ENCODE assay signal across 15 cellular contexts in the genomic region with DNA sequence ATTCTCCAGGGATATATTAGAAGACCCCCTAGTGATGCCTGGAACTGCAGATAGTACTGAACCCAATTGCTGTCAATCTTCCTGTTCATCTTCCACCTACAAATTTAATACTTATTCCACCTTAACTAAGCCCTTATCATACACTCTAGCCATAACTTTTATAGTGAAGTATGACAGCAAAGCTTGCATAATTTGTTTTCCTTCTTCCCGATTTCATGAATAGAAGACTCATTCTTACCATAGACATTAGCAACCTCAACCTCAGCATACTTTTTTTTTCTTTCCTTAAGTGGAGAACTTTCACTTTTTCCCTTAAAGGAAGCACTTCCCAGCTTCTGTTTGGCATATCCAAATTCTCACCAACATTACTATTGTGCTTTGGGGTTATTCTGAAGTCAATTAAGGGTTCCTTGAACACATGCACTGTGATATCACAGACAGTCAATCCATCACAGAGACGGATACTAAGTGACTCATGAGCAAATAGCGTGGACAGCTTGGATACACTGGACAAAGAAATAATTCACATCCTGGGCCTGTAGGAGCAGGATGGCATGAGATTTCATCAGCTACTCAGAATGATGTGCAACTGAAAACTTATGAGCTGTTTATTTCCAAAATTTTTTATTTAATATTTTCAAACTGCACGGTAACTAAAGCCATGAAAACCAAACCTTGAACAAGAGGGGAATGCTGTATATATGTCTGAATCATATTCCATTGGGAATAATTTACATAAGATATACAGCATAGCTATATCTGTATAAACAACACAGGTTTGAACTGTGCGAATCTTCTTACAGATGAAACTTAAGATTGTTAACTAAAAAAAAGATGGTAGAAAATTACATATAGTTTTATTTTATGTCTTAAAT.
DNase-seq lines count a peak whose midpoint lies in the region; ATAC-seq and TF ChIP-seq lines count a peak whose summit lies in the region.
"Had no signal": no experiment of that assay in that cellular context is flagged by ENCODE, and none has a peak within 500 bp of the region (broad histone marks: within the 10 kb centered on the region; RNA-seq: fewer than 3 reads in every experiment).

No MANE protein-coding gene starts in this region.

- ATAC-seq in HCT116: peak; percentile 92
- ATAC-seq: activated CD8-positive, alpha-beta memory T cell treated with anti-CD3 and anti-CD28 coated beads, Interleukin-2, amount 10 ng/mL, durations not matched to agents 7 days and 5 days had no signal

- H3K9me2 ChIP-seq in HCT116 (ENCODE audit: insufficient read depth): no peaks in the 10 kb centered on the region

- H3K27me3 ChIP-seq in HCT116 (ENCODE audit: insufficient read depth, low read length): no peaks in the 10 kb centered on the region
- H3K27me3 ChIP-seq: upper lobe of left lung had no signal

- no peak; the same call in 1 of the 2 replicates for TF ChIP-seq RAD21 in HCT116 (IDR thresholded peaks at IDR 0.05; ENCODE audit: low read depth)

- peak overlapping the region; percentile 29 for H3K4me2 ChIP-seq in HCT116 (ENCODE audit: low read length)

- CTCF ChIA-PET in HCT116 (lab: Charles Lee): no interaction called here

- H3K4me3 ChIP-seq in HCT116 (replicated peaks in 1 of 2; ENCODE audit: low read depth in 1 of 2, low read length in 2 of 2) (no peak overlapping the region), foreskin fibroblast (ENCODE audit: low read depth in 1 of 2, low read length in 2 of 2) (no peak overlapping the region)
- H3K4me3 ChIP-seq: upper lobe of left lung had no signal

- H3K9me3 ChIP-seq in HCT116 (ENCODE audit: control insufficient read depth in 1 of 2, insufficient read depth in 1 of 2, low read depth in 1 of 2, low read length in 2 of 2): no peaks in the 10 kb centered on the region
- H3K9me3 ChIP-seq: upper lobe of left lung had no signal

- in situ Hi-C loops in ACHN (cut with HindIII; ENCODE audit: low pct_ligation_motif_present, low pct_unique_long_range_greater_than_20kb, low sequenced_read_pairs): no loop called here

- no peak overlapping the region for H2AFZ ChIP-seq in HCT116 (ENCODE audit: low read depth, low read length, poor library complexity, severe bottlenecking)

- RAD21 ChIA-PET in HCT116 (lab: Charles Lee; ENCODE audit: low non-redundant PET in 1 of 2, low total read pairs in 2 of 2, uncharacterized antibody in 2 of 2, unreplicated experiment in 2 of 2): interaction anchor here (0.6 to 1.3 kb wide), 2 partner anchors 42 to 438 kb away, joined by 3 read pairs; no protein-coding TSS in a partner anchor

- H3K36me3 ChIP-seq in HCT116 (ENCODE audit: control insufficient read depth in 1 of 2, insufficient read depth in 2 of 2, low read length in 2 of 2): no peaks in the 10 kb centered on the region
- H3K36me3 ChIP-seq: upper lobe of left lung had no signal

- POLR2A ChIA-PET in HCT116 (lab: Charles Lee): interaction anchor here (0.6 to 1.8 kb wide), 10 partner anchors 10 to 954 kb away, joined by 3 to 6 read pairs (median 4); a partner anchor contains a TSS

- TF ChIP-seq CTCF in HCT116 (IDR thresholded peaks at IDR 0.05 in 2 of 3, conservative IDR thresholded peaks at IDR 0.05 in 1 of 3; ENCODE audit: borderline replicate concordance in 1 of 3, insufficient read depth in 1 of 3, low read depth in 2 of 3, low read length in 2 of 3) (no peak), foreskin fibroblast (IDR thresholded peaks at IDR 0.05; ENCODE audit: low read depth, low read length) (no peak)

- peaks cover 13 to 31% of the 10 kb centered on the region in 2 experiments; a peak in 3 of 4 replicates for H3K4me1 ChIP-seq in HCT116 (ENCODE audit: control insufficient read depth in 1 of 2, insufficient read depth in 2 of 2, low read length in 2 of 2)
- H3K4me1 ChIP-seq: upper lobe of left lung had no signal

- no peak for TF ChIP-seq POLR2A in HCT116 (IDR thresholded peaks at IDR 0.05; ENCODE audit: borderline replicate concordance, extremely low read depth, insufficient read depth, insufficient read length)

- BruUV-seq in HCT116 (replicated peaks; lab: Mats Ljungman, UMichigan): TSS peak; percentile 98

- intact Hi-C loops in HCT116 (cut with micrococcal nuclease): loop anchor here (2.0 kb wide), 1 partner anchor 42 kb away; no protein-coding TSS in a partner anchor

- H4K20me1 ChIP-seq in HCT116 (ENCODE audit: insufficient read depth): no peaks in the 10 kb centered on the region

- peak overlapping the region; percentile 46; the same call in 1 of the 2 replicates for H3K27ac ChIP-seq in HCT116 (ENCODE audit: low read depth, low read length)
- H3K27ac ChIP-seq: upper lobe of left lung had no signal

- no peak overlapping the region for H3K9ac ChIP-seq in HCT116 (ENCODE audit: low read length)

- DNase-seq in ACHN: peak; percentile 73
- peak; percentile 87 for DNase-seq in HCT116 (ENCODE audit: low read depth, low spot score)
- peak; percentile 63 for DNase-seq in SW480 (ENCODE audit: low spot score)
- peak; percentile 14 for DNase-seq in foreskin fibroblast
- no peak for DNase-seq in D341Med (ENCODE audit: low spot score)
- DNase-seq in NCI-H524 (lab: John Stamatoyannopoulos, UW): no peak
- DNase-seq in occipital lobe (lab: John Stamatoyannopoulos, UW): no peak
- no peak for DNase-seq in SK-N-DZ (ENCODE audit: low spot score)
- DNase-seq: activated CD8-positive, alpha-beta memory T cell treated with anti-CD3 and anti-CD28 coated beads, Interleukin-2, amount 10 ng/mL, durations not matched to agents 7 days and 5 days; activated naive CD8-positive, alpha-beta T cell treated with anti-CD3 and anti-CD28 coated beads, Interleukin-2, amount 10 ng/mL, durations not matched to agents 7 days and 5 days; GDM1; hypothalamus; nucleus accumbens; Right ventricle myocardium superior; upper lobe of left lung had no signal

- H3K79me2 ChIP-seq in HCT116 (ENCODE audit: insufficient read depth, low read length): peaks cover 4% of the 10 kb centered on the region

TF ChIP-seq in HCT116, 20 proteins besides CTCF, POLR2A, EP300 and RAD21 (continues in another document):
- TF ChIP-seq EZH2 (IDR thresholded peaks at IDR 0.05) (no peak), SRF (IDR thresholded peaks at IDR 0.05; ENCODE audit: low read depth) (peak; percentile 47), SP1 (IDR thresholded peaks at IDR 0.05; ENCODE audit: low read depth) (peak; percentile 81), CBX3 (IDR thresholded peaks at IDR 0.05; ENCODE audit: low read depth) (peak; percentile 86; the same call in 1 of the 2 replicates), ELF1 (IDR thresholded peaks at IDR 0.05; ENCODE audit: borderline replicate concordance, low read depth) (no peak), ZNF274 (IDR thresholded peaks at IDR 0.05; ENCODE audit: low read depth, low read length) (no peak), FOSL1 (IDR thresholded peaks at IDR 0.05; ENCODE audit: low read depth) (peak; percentile 66; the same call in 1 of the 2 replicates), EZH2phosphoT487 (IDR thresholded peaks at IDR 0.05; ENCODE audit: borderline replicate concordance) (no peak), JUND (IDR thresholded peaks at IDR 0.05) (peak; percentile 82), ZFX (IDR thresholded peaks at IDR 0.05) (no peak), TCF7L2 (IDR thresholded peaks at IDR 0.05; ENCODE audit: borderline replicate concordance, extremely low read depth, insufficient read depth, insufficient read length) (no peak), POLR2AphosphoS5 (IDR thresholded peaks at IDR 0.05; ENCODE audit: low read depth, low read length) (peak; percentile 5; the same call in 1 of the 2 replicates), SIN3A (IDR thresholded peaks at IDR 0.05; ENCODE audit: low read depth) (no peak), YY1 (IDR thresholded peaks at IDR 0.05; ENCODE audit: extremely low read depth, insufficient replicate concordance, low read depth, low read length) (peak; percentile 14), CEBPB (IDR thresholded peaks at IDR 0.05; ENCODE audit: low read depth) (peak; percentile 84)
- TF ChIP-seq, protein P1, sequence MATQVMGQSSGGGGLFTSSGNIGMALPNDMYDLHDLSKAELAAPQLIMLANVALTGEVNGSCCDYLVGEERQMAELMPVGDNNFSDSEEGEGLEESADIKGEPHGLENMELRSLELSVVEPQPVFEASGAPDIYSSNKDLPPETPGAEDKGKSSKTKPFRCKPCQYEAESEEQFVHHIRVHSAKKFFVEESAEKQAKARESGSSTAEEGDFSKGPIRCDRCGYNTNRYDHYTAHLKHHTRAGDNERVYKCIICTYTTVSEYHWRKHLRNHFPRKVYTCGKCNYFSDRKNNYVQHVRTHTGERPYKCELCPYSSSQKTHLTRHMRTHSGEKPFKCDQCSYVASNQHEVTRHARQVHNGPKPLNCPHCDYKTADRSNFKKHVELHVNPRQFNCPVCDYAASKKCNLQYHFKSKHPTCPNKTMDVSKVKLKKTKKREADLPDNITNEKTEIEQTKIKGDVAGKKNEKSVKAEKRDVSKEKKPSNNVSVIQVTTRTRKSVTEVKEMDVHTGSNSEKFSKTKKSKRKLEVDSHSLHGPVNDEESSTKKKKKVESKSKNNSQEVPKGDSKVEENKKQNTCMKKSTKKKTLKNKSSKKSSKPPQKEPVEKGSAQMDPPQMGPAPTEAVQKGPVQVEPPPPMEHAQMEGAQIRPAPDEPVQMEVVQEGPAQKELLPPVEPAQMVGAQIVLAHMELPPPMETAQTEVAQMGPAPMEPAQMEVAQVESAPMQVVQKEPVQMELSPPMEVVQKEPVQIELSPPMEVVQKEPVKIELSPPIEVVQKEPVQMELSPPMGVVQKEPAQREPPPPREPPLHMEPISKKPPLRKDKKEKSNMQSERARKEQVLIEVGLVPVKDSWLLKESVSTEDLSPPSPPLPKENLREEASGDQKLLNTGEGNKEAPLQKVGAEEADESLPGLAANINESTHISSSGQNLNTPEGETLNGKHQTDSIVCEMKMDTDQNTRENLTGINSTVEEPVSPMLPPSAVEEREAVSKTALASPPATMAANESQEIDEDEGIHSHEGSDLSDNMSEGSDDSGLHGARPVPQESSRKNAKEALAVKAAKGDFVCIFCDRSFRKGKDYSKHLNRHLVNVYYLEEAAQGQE (IDR thresholded peaks at IDR 0.05; ENCODE audit: low read depth): no peak
- TF ChIP-seq, protein P2, sequence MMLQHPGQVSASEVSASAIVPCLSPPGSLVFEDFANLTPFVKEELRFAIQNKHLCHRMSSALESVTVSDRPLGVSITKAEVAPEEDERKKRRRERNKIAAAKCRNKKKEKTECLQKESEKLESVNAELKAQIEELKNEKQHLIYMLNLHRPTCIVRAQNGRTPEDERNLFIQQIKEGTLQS (IDR thresholded peaks at IDR 0.05): 0 out of 2 replicates have a peak, but pooled peaks have one; percentile 46
- TF ChIP-seq, protein P3, sequence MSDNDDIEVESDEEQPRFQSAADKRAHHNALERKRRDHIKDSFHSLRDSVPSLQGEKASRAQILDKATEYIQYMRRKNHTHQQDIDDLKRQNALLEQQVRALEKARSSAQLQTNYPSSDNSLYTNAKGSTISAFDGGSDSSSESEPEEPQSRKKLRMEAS (IDR thresholded peaks at IDR 0.05): peak; percentile 70

Comparison
In these comparisons a context has a peak if more than half of its experiments do, and no peak if none do; other contexts are left out.
1. DNase-seq: peak in ACHN (single experiment), HCT116 (single experiment), SW480 (single experiment) and foreskin fibroblast (2 of 2); none in D341Med (single experiment), NCI-H524 (0 of 2), occipital lobe (single experiment) and SK-N-DZ (single experiment).